ENCODE assay signal across 2 cellular contexts in the genomic region with DNA sequence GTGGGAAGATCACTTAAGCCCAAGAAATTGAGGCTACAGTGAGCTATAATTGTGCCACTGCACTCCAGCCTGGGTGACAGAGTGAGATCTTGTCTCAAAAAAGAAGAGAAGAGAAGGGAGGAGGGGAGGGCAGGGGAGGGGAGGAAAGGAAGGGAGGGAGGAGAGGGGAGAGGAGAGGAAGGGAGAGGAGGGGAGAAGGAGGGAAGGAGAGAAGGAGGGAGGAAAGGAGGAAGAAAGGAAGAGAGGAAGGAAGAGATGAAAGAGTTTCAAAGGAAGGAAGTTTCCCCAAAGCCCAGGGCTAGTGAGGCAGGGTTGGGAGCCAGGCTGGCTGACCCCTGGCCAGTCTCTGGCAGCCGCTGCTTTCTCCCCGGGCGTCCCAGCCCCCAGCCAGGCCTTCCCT.
TF ChIP-seq lines count a peak whose summit lies in the region.

No MANE protein-coding gene starts in this region.

TF ChIP-seq in HepG2, 621 proteins besides CTCF, POLR2A, EP300 and RAD21:
- TF ChIP-seq PCBP2 (optimal IDR thresholded peaks at IDR 0.05; ENCODE audit: low read depth, low read length, poor library complexity, severe bottlenecking) (peak; percentile 25), TCF7 (IDR thresholded peaks at IDR 0.05; ENCODE audit: low read depth) (no peak)

TF ChIP-seq in H1, 55 proteins besides CTCF, POLR2A, EP300 and RAD21:
- TF ChIP-seq CHD2 (IDR thresholded peaks at IDR 0.05; ENCODE audit: low read length): no peak
- TF ChIP-seq JUN (IDR thresholded peaks at IDR 0.05; ENCODE audit: low read depth, low read length): no peak
- TF ChIP-seq YY1 (IDR thresholded peaks at IDR 0.05; ENCODE audit: low read depth, low read length): no peak
- TF ChIP-seq POU5F1 (IDR thresholded peaks at IDR 0.05; ENCODE audit: low read depth, low read length): no peak
- no peak for TF ChIP-seq BACH1 (IDR thresholded peaks at IDR 0.05; ENCODE audit: low read length)
- no peak for TF ChIP-seq TAF1 (IDR thresholded peaks at IDR 0.05; ENCODE audit: low read depth, low read length)
- TF ChIP-seq SAP30 (IDR thresholded peaks at IDR 0.05; ENCODE audit: insufficient read depth, insufficient replicate concordance, low read length): no peak
- no peak for TF ChIP-seq CBX8 (IDR thresholded peaks at IDR 0.05; ENCODE audit: borderline replicate concordance, low read depth, low read length)
- no peak for TF ChIP-seq NRF1 (IDR thresholded peaks at IDR 0.05; ENCODE audit: low read depth, low read length)
- no peak for TF ChIP-seq FOSL1 (IDR thresholded peaks at IDR 0.05; ENCODE audit: insufficient read depth, low read depth, low read length)
TF ChIP-seq in H1: peak in this region for 0.
